Comparison of ENCODE assay signal across 1 cellular context in the genomic region with DNA sequence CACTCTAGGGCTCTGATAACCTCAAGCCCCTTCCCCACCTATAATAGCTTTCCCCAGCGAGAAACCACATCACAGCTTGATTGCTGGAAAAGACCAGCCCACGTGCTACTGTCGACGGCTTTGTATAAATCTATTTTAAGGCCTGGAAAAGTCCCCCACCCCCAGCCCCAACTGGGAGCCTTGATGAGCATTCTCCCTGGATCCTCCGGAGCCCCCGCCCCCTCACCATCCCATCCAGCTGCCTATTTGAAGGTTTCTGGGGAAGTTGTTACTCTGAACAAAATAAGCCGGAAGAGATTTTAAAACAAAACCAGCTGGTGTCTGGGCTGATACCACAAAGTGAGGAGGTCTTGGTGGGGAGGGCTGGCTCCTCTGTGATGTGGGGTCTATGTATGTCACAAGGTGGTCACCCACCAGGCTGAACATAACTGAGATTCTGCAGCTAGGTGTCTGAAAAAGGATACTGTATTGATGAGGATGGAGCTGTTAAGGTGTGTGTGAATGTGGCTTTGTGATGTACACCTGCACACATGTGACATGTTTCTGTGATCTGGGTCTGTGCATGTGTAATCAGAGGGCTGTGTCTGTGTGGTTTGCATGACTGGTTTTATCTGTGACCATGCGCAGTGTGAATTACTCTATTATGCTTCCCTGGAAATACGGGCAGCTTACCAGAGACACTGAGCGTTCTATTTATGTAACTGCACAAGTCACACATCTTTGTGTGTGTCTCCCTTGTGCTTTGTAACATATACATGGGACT.
TF ChIP-seq lines count a peak whose summit lies in the region.

No MANE protein-coding gene starts in this region.

TF ChIP-seq in HepG2, 621 proteins besides CTCF, POLR2A, EP300 and RAD21:
- TF ChIP-seq HNRNPK (IDR thresholded peaks at IDR 0.05; ENCODE audit: low read depth, low read length, poor library complexity, severe bottlenecking): no peak
- TF ChIP-seq, protein P1, sequence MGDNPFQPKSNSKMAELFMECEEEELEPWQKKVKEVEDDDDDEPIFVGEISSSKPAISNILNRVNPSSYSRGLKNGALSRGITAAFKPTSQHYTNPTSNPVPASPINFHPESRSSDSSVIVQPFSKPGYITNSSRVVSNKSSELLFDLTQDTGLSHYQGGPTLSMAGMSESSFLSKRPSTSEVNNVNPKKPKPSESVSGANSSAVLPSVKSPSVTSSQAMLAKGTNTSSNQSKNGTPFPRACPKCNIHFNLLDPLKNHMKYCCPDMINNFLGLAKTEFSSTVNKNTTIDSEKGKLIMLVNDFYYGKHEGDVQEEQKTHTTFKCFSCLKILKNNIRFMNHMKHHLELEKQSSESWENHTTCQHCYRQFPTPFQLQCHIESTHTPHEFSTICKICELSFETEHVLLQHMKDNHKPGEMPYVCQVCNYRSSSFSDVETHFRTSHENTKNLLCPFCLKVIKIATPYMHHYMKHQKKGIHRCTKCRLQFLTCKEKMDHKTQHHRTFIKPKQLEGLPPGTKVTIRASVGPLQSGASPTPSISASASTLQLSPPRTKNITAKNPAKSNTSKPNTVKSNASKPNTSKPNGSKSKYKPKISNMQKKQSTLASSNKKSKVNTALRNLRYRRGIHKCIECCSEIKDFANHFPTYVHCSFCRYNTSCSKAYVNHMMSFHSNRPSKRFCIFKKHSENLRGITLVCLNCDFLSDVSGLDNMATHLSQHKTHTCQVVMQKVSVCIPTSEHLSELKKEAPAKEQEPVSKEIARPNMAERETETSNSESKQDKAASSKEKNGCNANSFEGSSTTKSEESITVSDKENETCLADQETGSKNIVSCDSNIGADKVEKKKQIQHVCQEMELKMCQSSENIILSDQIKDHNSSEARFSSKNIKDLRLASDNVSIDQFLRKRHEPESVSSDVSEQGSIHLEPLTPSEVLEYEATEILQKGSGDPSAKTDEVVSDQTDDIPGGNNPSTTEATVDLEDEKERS (CRISPR knock-in tag; IDR thresholded peaks at IDR 0.05): no peak
- TF ChIP-seq, protein P2, sequence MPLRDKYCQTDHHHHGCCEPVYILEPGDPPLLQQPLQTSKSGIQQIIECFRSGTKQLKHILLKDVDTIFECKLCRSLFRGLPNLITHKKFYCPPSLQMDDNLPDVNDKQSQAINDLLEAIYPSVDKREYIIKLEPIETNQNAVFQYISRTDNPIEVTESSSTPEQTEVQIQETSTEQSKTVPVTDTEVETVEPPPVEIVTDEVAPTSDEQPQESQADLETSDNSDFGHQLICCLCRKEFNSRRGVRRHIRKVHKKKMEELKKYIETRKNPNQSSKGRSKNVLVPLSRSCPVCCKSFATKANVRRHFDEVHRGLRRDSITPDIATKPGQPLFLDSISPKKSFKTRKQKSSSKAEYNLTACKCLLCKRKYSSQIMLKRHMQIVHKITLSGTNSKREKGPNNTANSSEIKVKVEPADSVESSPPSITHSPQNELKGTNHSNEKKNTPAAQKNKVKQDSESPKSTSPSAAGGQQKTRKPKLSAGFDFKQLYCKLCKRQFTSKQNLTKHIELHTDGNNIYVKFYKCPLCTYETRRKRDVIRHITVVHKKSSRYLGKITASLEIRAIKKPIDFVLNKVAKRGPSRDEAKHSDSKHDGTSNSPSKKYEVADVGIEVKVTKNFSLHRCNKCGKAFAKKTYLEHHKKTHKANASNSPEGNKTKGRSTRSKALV (CRISPR knock-in tag; IDR thresholded peaks at IDR 0.05): no peak
- TF ChIP-seq HOXA3 (CRISPR knock-in tag; IDR thresholded peaks at IDR 0.05): no peak
- TF ChIP-seq STAG1 (CRISPR knock-in tag; IDR thresholded peaks at IDR 0.05): no peak
TF ChIP-seq in HepG2: peak in this region for 0.
